Comparison of ENCODE assay signal across 8 cellular contexts in the genomic region with DNA sequence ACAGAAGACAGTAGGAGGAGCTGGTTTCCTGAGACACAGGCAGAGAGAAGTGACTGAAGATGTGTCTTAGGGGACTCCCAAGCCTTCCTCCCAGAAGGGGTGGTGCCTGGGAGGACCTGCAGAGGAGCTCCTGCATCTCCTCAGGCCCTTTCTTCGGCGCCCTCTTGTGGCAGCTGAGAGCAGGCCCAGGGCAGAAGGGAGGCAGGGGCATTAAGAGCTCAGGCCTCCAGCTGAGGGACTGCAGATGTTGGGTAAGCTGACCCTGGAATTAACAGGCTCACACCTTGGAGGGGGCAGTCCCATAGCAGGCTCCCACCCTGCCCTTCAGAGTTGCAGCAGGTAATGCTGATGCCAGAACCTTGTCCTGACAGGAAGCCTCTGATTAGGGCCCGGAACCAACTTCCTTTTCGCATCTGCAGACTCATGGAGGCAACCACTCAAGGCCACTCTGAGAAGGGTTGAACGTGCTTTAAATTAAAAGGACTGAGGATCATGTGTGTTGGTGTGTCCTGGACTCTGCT.
A peak's percentile ranks its signal among the peaks of the same experiment; 100 is the strongest.
DNase-seq lines count a peak whose midpoint lies in the region; ATAC-seq and TF ChIP-seq lines count a peak whose summit lies in the region.
"Not testable (repeated sequence)": the region's sequence is repeated elsewhere in the genome, so short reads cannot be mapped to it uniquely, and the experiment has no call there.

No MANE protein-coding gene starts in this region.

- not testable (repeated sequence) for H3K27me3 ChIP-seq in aorta (ENCODE audit: control insufficient read depth in 1 of 2, insufficient read depth in 2 of 2, low read length in 1 of 2)

- intact Hi-C loops in Right ventricle myocardium superior (cut with DNase I); aorta (cut with DNase I): not testable (repeated sequence)

- H3K36me3 ChIP-seq in HEK293 (ENCODE audit: control insufficient read depth in 2 of 2, insufficient read depth in 1 of 2, low read length in 2 of 2); aorta (ENCODE audit: control insufficient read depth in 1 of 2, insufficient read depth in 2 of 2, low read length in 1 of 2): not testable (repeated sequence)

- ATAC-seq in GM18502 (IDR thresholded peaks at IDR 0.05; ENCODE audit: poor library complexity, unreplicated experiment) (peak; percentile 75), Right ventricle myocardium superior (ENCODE audit: poor library complexity) (peak; percentile 80)
- not testable (repeated sequence) for ATAC-seq in aorta (ENCODE audit: low FRiP score)

- H3K27me3 Mint-ChIP-seq in T-helper 2 cell treated with Interferon-gamma antibody and Interleukin-4, amounts not matched to agents 5 μg/mL and 100 μg/mL, for 36 hours (ENCODE audit: low read depth) = not testable (repeated sequence)

- TF ChIP-seq CTCF in HEK293 (tag by site-specific recombination; IDR thresholded peaks at IDR 0.05) = not testable (repeated sequence)

- POLR2A ChIA-PET in HEK293 (lab: Yijun Ruan, JAX) = not testable (repeated sequence)

- peak overlapping the region; percentile 95 for H3K4me3 Mint-ChIP-seq in T-helper 2 cell treated with Interferon-gamma antibody and Interleukin-4, amounts not matched to agents 5 μg/mL and 100 μg/mL, for 36 hours

- H3K9me3 ChIP-seq in HEK293 (ENCODE audit: control insufficient read depth, insufficient read depth, low read depth, low read length); aorta (ENCODE audit: control insufficient read depth, low read length): not testable (repeated sequence)

- 61 to 72% methylated on average over 5 of the region's 5 CpGs for WGBS in aorta, 2 donors

- DNase-seq in Jurkat, Clone E6-1 (ENCODE audit: low read depth, low spot score) = peak; percentile 67
- DNase-seq in T-helper 2 cell treated with Interferon-gamma antibody and Interleukin-4, amounts not matched to agents 5 μg/mL and 100 μg/mL, for 36 hours (ENCODE audit: low spot score) = peak; percentile 61
- DNase-seq in activated naive CD4-positive, alpha-beta T cell (lab: John Stamatoyannopoulos, UW) = peak; percentile 33 to 59 (median 41)
- peak; percentile 66 for DNase-seq in Right ventricle myocardium superior
- peak; percentile 82 for DNase-seq in aorta

- peak overlapping the region; percentile 91 for H3K27ac Mint-ChIP-seq in T-helper 2 cell treated with Interferon-gamma antibody and Interleukin-4, amounts not matched to agents 5 μg/mL and 100 μg/mL, for 36 hours

- H3K27ac ChIP-seq in HEK293 (ENCODE audit: extremely low read depth, low read depth, low read length); aorta (ENCODE audit: low read depth in 1 of 2, low read length in 2 of 2): not testable (repeated sequence)
- H3K27ac ChIP-seq in skin epidermis = peak overlapping the region in 14 of 21 experiments; percentile 5 to 93 (median 64)

- not testable (repeated sequence) for H3K4me3 ChIP-seq in HEK293 (ENCODE audit: low read depth, low read length); aorta (ENCODE audit: low read length in 2 of 2)
- H3K4me3 ChIP-seq in Jurkat, Clone E6-1 (ENCODE audit: low read length) = peak overlapping the region; percentile 57
- H3K4me3 ChIP-seq in skin epidermis = peak overlapping the region in 4 of 7 experiments; percentile 5 to 25 (median 18)

- not testable (repeated sequence) for H3K4me1 ChIP-seq in HEK293 (ENCODE audit: control insufficient read depth, insufficient read depth, low read length); aorta (ENCODE audit: control insufficient read depth in 1 of 2, insufficient read depth in 2 of 2, low read length in 2 of 2)

- H3K9me3 Mint-ChIP-seq in T-helper 2 cell treated with Interferon-gamma antibody and Interleukin-4, amounts not matched to agents 5 μg/mL and 100 μg/mL, for 36 hours = not testable (repeated sequence)

- H3K36me3 Mint-ChIP-seq in T-helper 2 cell treated with Interferon-gamma antibody and Interleukin-4, amounts not matched to agents 5 μg/mL and 100 μg/mL, for 36 hours (ENCODE audit: low read depth) = peaks cover 36% of the 10 kb centered on the region

- CTCF ChIA-PET in HEK293 (lab: Yijun Ruan, JAX) = interaction anchor here (0.5 to 2.5 kb wide), 9 partner anchors 10 to 750 kb away, joined by 3 to 17 read pairs (median 3); no protein-coding TSS in a partner anchor

- H3K4me1 Mint-ChIP-seq in T-helper 2 cell treated with Interferon-gamma antibody and Interleukin-4, amounts not matched to agents 5 μg/mL and 100 μg/mL, for 36 hours (ENCODE audit: low read depth) = peaks cover 35% of the 10 kb centered on the region

TF ChIP-seq in HEK293, 187 proteins besides CTCF, POLR2A, EP300 and RAD21:
- 0 out of 2 replicates have a peak, but pooled peaks have one; percentile 5 for TF ChIP-seq ZNF654 (tag by site-specific recombination; IDR thresholded peaks at IDR 0.05; ENCODE audit: low read depth)
